In genomic region chr2:33372940-33373553, GRCh38 we compare ENCODE assay signal across 8 cellular contexts.
DNase-seq lines count a peak whose midpoint lies in the region; TF ChIP-seq lines count a peak whose summit lies in the region.

No MANE protein-coding gene starts in this region.

- CTCF ChIA-PET in activated CD4-positive, alpha-beta memory T cell treated with anti-CD3 and anti-CD28 coated beads, Interleukin-2, amount 10 ng/mL, durations not matched to agents 7 days and 5 days (lab: Charles Lee) = interaction anchor here (0.8 to 2.9 kb wide), 7 partner anchors 16 to 428 kb away, joined by 3 to 10 read pairs (median 3); no protein-coding TSS in a partner anchor

- H3K4me3 ChIP-seq in fibroblast of mammary gland (ENCODE audit: control insufficient read depth, low read depth, low read length) = no peak overlapping the region

- no peaks in the 10 kb centered on the region for H3K4me1 Mint-ChIP-seq in activated CD4-positive, alpha-beta memory T cell treated with anti-CD3 and anti-CD28 coated beads, Interleukin-2, amount 10 ng/mL, durations not matched to agents 7 days and 5 days

- H3K36me3 Mint-ChIP-seq in activated CD4-positive, alpha-beta memory T cell treated with anti-CD3 and anti-CD28 coated beads, Interleukin-2, amount 10 ng/mL, durations not matched to agents 7 days and 5 days (ENCODE audit: low read depth) = no peaks in the 10 kb centered on the region

- in situ Hi-C loops in ACHN (cut with HindIII; ENCODE audit: low pct_ligation_motif_present, low pct_unique_long_range_greater_than_20kb, low sequenced_read_pairs) = no loop called here
- in situ Hi-C loops in G401 (cut with HindIII; ENCODE audit: low sequenced_read_pairs) = no loop called here

- H3K27me3 Mint-ChIP-seq in activated CD4-positive, alpha-beta memory T cell treated with anti-CD3 and anti-CD28 coated beads, Interleukin-2, amount 10 ng/mL, durations not matched to agents 7 days and 5 days = no peaks in the 10 kb centered on the region

- DNase-seq in ACHN (peak; percentile 52), G401 (ENCODE audit: low spot score) (peak; percentile 42), KG1 (lab: John Stamatoyannopoulos, UW) (peak; percentile 36), SHP77 treated with DMSO at 0.1 percent for 48 hours (lab: John Stamatoyannopoulos, UW) (peak; percentile 22), fibroblast of mammary gland (ENCODE audit: low read depth) (peak; percentile 45), pons (ENCODE audit: low spot score) (peak; percentile 82), GOT3 (lab: John Stamatoyannopoulos, UW) (no peak)
- no peak for DNase-seq in activated CD4-positive, alpha-beta memory T cell treated with anti-CD3 and anti-CD28 coated beads, Interleukin-2, amount 10 ng/mL, durations not matched to agents 7 days and 5 days

- no peaks in the 10 kb centered on the region for H3K9me3 Mint-ChIP-seq in activated CD4-positive, alpha-beta memory T cell treated with anti-CD3 and anti-CD28 coated beads, Interleukin-2, amount 10 ng/mL, durations not matched to agents 7 days and 5 days

- peak; percentile 58 for TF ChIP-seq CTCF in fibroblast of mammary gland (conservative IDR thresholded peaks at IDR 0.05; ENCODE audit: control insufficient read depth, insufficient read depth, low read depth, low read length)

- no peak overlapping the region for H3K27ac Mint-ChIP-seq in activated CD4-positive, alpha-beta memory T cell treated with anti-CD3 and anti-CD28 coated beads, Interleukin-2, amount 10 ng/mL, durations not matched to agents 7 days and 5 days

- no peak overlapping the region for H3K4me3 Mint-ChIP-seq in activated CD4-positive, alpha-beta memory T cell treated with anti-CD3 and anti-CD28 coated beads, Interleukin-2, amount 10 ng/mL, durations not matched to agents 7 days and 5 days

- POLR2A ChIA-PET in activated CD4-positive, alpha-beta memory T cell treated with anti-CD3 and anti-CD28 coated beads, Interleukin-2, amount 10 ng/mL, durations not matched to agents 7 days and 5 days (lab: Charles Lee) = no interaction called here

Comparison
In these comparisons a context has a peak if more than half of its experiments do, and no peak if none do; other contexts are left out.
1. DNase-seq: peak in ACHN (single experiment), G401 (single experiment), KG1 (single experiment), SHP77 treated with DMSO at 0.1 percent for 48 hours (single experiment), fibroblast of mammary gland (single experiment) and pons (single experiment); none in activated CD4-positive, alpha-beta memory T cell treated with anti-CD3 and anti-CD28 coated beads, Interleukin-2, amount 10 ng/mL, durations not matched to agents 7 days and 5 days (single experiment) and GOT3 (single experiment).